Comparison of ENCODE assay signal across 27 cellular contexts in genomic region chr2:237152361-237152760, GRCh38.
"Had no signal": no experiment of that assay in that cellular context is flagged by ENCODE, and none has a peak within 500 bp of the region (broad histone marks: within the 10 kb centered on the region; RNA-seq: fewer than 3 reads in every experiment).

No MANE protein-coding gene starts in this region.

- ATAC-seq: activated T-helper 17 cell treated with anti-CD3 and anti-CD28 coated beads, Interleukin-2, amount 50 U/mL, for 72 hours; Right ventricle myocardium inferior; T-cell had no signal

- H3K27ac Mint-ChIP-seq: activated B cell treated with CpG ODN at 0.5 μM for 24 hours; activated CD4-positive, alpha-beta memory T cell treated with anti-CD3 and anti-CD28 coated beads, Interleukin-2, amount 10 ng/mL, durations not matched to agents 7 days and 5 days; activated naive CD4-positive, alpha-beta T cell treated with anti-CD3 and anti-CD28 coated beads for 36 hours; activated naive CD8-positive, alpha-beta T cell treated with anti-CD3 and anti-CD28 coated beads for 36 hours; activated T-helper 17 cell treated with anti-CD3 and anti-CD28 coated beads, Interleukin-2, amount 50 U/mL, for 72 hours; T-cell had no signal

- DNase-seq: activated B cell treated with CpG ODN at 0.5 μM for 24 hours; activated CD4-positive, alpha-beta memory T cell treated with anti-CD3 and anti-CD28 coated beads, Interleukin-2, amount 10 ng/mL, durations not matched to agents 7 days and 5 days; activated CD4-positive, alpha-beta T cell treated with anti-CD3 and anti-CD28 coated beads for 1 hour; activated CD4-positive, alpha-beta T cell treated with anti-CD3 and anti-CD28 coated beads, Interleukin-2, amount 50 U/mL, for 1 hour; activated gamma-delta T cell; activated naive CD4-positive, alpha-beta T cell treated with anti-CD3 and anti-CD28 coated beads for 36 hours; activated naive CD8-positive, alpha-beta T cell treated with anti-CD3 and anti-CD28 coated beads for 36 hours; activated T-cell treated with anti-CD3 and anti-CD28 coated beads for 4 hours; activated T-cell treated with anti-CD3 and anti-CD28 coated beads, Interleukin-2, amount 50 U/mL, for 48 hours; brain microvascular endothelial cell; MG63; MV-4-11; NCI-H1092 treated with DMSO at 0.1 percent for 48 hours; NCI-H1417 treated with DMSO at 0.1 percent for 48 hours; NCI-H1694 treated with DMSO at 0.1 percent for 48 hours; NCI-H2029 treated with DMSO at 0.1 percent for 48 hours; NCI-H345; NCI-H510A; NCI-H526 treated with DMSO at 0.1 percent for 48 hours; NCI-H82; RPMI8226; T-cell; T-helper 2 cell; T1000 had no signal

- FAIRE-seq: TTC549 had no signal
